Comparison of ENCODE assay signal across 10 cellular contexts in the genomic region with DNA sequence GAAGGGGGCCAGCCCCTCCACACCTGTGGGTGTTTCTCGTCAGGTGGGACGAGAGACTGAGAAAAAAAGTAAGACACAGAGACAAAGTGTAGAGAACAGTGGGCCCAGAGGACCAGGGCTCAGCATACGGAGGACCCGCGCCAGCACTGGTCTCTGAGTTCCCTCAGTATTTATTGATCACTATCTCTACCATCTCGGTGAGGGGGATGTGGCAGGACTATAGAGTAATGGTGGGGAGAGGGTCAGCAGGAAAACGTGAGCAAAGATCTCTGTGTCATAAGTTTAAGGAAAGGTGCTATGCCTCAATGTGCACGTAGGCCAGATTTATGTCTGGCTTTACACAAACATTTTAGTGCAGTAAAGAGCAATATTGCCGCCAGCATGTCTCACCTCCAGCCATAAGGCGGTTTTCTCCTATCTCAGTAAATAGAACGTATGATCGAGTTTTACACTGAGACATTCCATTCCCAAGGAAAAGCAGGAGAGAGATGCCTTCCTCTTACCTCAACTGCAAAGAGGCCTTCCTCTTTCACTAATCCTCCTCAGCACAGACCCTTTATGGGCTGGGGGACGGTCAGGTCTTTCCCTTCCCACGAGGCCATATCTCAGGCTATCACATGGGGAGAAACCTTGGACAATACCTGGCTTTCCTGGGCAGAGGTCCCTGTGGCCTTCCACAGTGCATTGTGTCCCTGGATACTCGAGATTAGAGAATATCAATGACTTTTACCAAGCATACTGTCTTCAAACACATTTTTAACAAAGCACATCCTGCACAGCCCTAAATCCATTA. TPM values are rescaled to one million over a fixed set of nuclear protein-coding genes. Genes with fewer than 3 reads are reported as not detected.
DNase-seq lines count a peak whose midpoint lies in the region; ATAC-seq, FAIRE-seq and TF ChIP-seq lines count a peak whose summit lies in the region.
"Not testable (repeated sequence)": the region's sequence is repeated elsewhere in the genome, so short reads cannot be mapped to it uniquely, and the experiment has no call there.
"Had no signal": no experiment of that assay in that cellular context is flagged by ENCODE, and none has a peak within 500 bp of the region (broad histone marks: within the 10 kb centered on the region; RNA-seq: fewer than 3 reads in every experiment).

No MANE protein-coding gene starts in this region.

- peaks cover 21 to 42% (median 34%) of the 10 kb centered on the region in 3 donors for H3K4me1 Mint-ChIP-seq in CD8-positive, alpha-beta memory T cell
- H3K4me1 Mint-ChIP-seq in IgD-negative memory B cell (peaks cover 13 to 24% (median 16%) of the 10 kb centered on the region in 3 donors), naive B cell (peaks cover 19 to 28% (median 24%) of the 10 kb centered on the region in 3 donors)
- H3K4me1 Mint-ChIP-seq in T-helper 1 cell treated with Interleukin-12 subunit alpha and Interleukin-12 subunit beta and Interleukin-4 antibody, amounts not matched to agents 30 μg/mL and 1 μg/mL, for 36 hours (ENCODE audit: low read depth) = peaks cover 20% of the 10 kb centered on the region
- peaks cover 15% of the 10 kb centered on the region for H3K4me1 Mint-ChIP-seq in activated CD8-positive, alpha-beta memory T cell treated with anti-CD3 and anti-CD28 coated beads, Interleukin-2, amount 10 ng/mL, durations not matched to agents 7 days and 5 days
- not testable (repeated sequence) for H3K4me1 Mint-ChIP-seq in astrocyte (ENCODE audit: low read depth, unreplicated experiment)

- in situ Hi-C loops in transverse colon (cut with MboI; ENCODE audit: low pct_ligation_motif_present in 1 of 4, low pct_unique_long_range_greater_than_20kb in 1 of 4, low sequenced_read_pairs in 3 of 4) = not testable (repeated sequence)

- H3K27ac ChIP-seq in CD8-positive, alpha-beta memory T cell (ENCODE audit: low read depth, low read length); astrocyte (ENCODE audit: low read depth, low read length); foreskin keratinocyte: not testable (repeated sequence)
- H3K27ac ChIP-seq in transverse colon = peak overlapping the region; percentile 71 to 99 (median 98)

- not testable (repeated sequence) for H3K36me3 ChIP-seq in CD8-positive, alpha-beta memory T cell (ENCODE audit: insufficient read depth, low read length); astrocyte (ENCODE audit: insufficient read depth, low read length); transverse colon

- H3K27me3 ChIP-seq in CD8-positive, alpha-beta memory T cell (ENCODE audit: insufficient read depth, low read length, poor library complexity, severe bottlenecking); astrocyte (ENCODE audit: insufficient read depth, low read length); foreskin keratinocyte; transverse colon: not testable (repeated sequence)

- TF ChIP-seq POLR2A in transverse colon (IDR thresholded peaks at IDR 0.05) = not testable (repeated sequence)

- not testable (repeated sequence) for TF ChIP-seq CTCF in astrocyte (IDR thresholded peaks at IDR 0.05; ENCODE audit: insufficient read depth, low read depth, low read length); foreskin keratinocyte (conservative IDR thresholded peaks at IDR 0.05); transverse colon (IDR thresholded peaks at IDR 0.05)

- not testable (repeated sequence) for ATAC-seq in activated CD8-positive, alpha-beta memory T cell treated with anti-CD3 and anti-CD28 coated beads, Interleukin-2, amount 10 ng/mL, durations not matched to agents 7 days and 5 days; foreskin keratinocyte; naive B cell (ENCODE audit: low read depth in 2 of 2)

- POLR2A ChIA-PET in CD8-positive, alpha-beta memory T cell (lab: Charles Lee) = not testable (repeated sequence)

- H3K27ac Mint-ChIP-seq in CD8-positive, alpha-beta memory T cell = peak overlapping the region; percentile 20 to 86 (median 56)
- H3K27ac Mint-ChIP-seq in IgD-negative memory B cell = peak overlapping the region; percentile 19 to 83 (median 57)
- H3K27ac Mint-ChIP-seq in T-helper 1 cell treated with Interleukin-12 subunit alpha and Interleukin-12 subunit beta and Interleukin-4 antibody, amounts not matched to agents 30 μg/mL and 1 μg/mL, for 36 hours; activated CD8-positive, alpha-beta memory T cell treated with anti-CD3 and anti-CD28 coated beads, Interleukin-2, amount 10 ng/mL, durations not matched to agents 7 days and 5 days: not testable (repeated sequence)
- peak overlapping the region; percentile 81 for H3K27ac Mint-ChIP-seq in astrocyte (ENCODE audit: unreplicated experiment)
- H3K27ac Mint-ChIP-seq in naive B cell = peak overlapping the region in 4 of 6 donors; percentile 61 to 95 (median 86)

- not testable (repeated sequence) for H2AFZ ChIP-seq in astrocyte (ENCODE audit: low read depth, low read length)

- not testable (repeated sequence) for H3K9me3 Mint-ChIP-seq in CD8-positive, alpha-beta memory T cell; IgD-negative memory B cell; T-helper 1 cell treated with Interleukin-12 subunit alpha and Interleukin-12 subunit beta and Interleukin-4 antibody, amounts not matched to agents 30 μg/mL and 1 μg/mL, for 36 hours; activated CD8-positive, alpha-beta memory T cell treated with anti-CD3 and anti-CD28 coated beads, Interleukin-2, amount 10 ng/mL, durations not matched to agents 7 days and 5 days (ENCODE audit: low read depth); astrocyte (ENCODE audit: unreplicated experiment); naive B cell

- CTCF ChIA-PET in CD8-positive, alpha-beta memory T cell (lab: Charles Lee); activated CD8-positive, alpha-beta memory T cell treated with anti-CD3 and anti-CD28 coated beads, Interleukin-2, amount 10 ng/mL, durations not matched to agents 7 days and 5 days (lab: Charles Lee): not testable (repeated sequence)

- not testable (repeated sequence) for H3K9ac ChIP-seq in astrocyte (ENCODE audit: low read length)

- H3K36me3 Mint-ChIP-seq in CD8-positive, alpha-beta memory T cell = peaks cover 0 to 13% (median 0%) of the 10 kb centered on the region in 3 donors
- not testable (repeated sequence) for H3K36me3 Mint-ChIP-seq in IgD-negative memory B cell; T-helper 1 cell treated with Interleukin-12 subunit alpha and Interleukin-12 subunit beta and Interleukin-4 antibody, amounts not matched to agents 30 μg/mL and 1 μg/mL, for 36 hours (ENCODE audit: low read depth); activated CD8-positive, alpha-beta memory T cell treated with anti-CD3 and anti-CD28 coated beads, Interleukin-2, amount 10 ng/mL, durations not matched to agents 7 days and 5 days; astrocyte (ENCODE audit: low read depth, unreplicated experiment); naive B cell

- not testable (repeated sequence) for H3K4me2 ChIP-seq in astrocyte (ENCODE audit: low read length)

- H3K4me1 ChIP-seq in CD8-positive, alpha-beta memory T cell (ENCODE audit: insufficient read depth, low read length); astrocyte (ENCODE audit: insufficient read depth, low read length): not testable (repeated sequence)
- H3K4me1 ChIP-seq in foreskin keratinocyte = peaks cover 16% of the 10 kb centered on the region
- peaks cover 6 to 49% (median 35%) of the 10 kb centered on the region in 4 donors for H3K4me1 ChIP-seq in transverse colon

- H3K27me3 Mint-ChIP-seq in CD8-positive, alpha-beta memory T cell; IgD-negative memory B cell; T-helper 1 cell treated with Interleukin-12 subunit alpha and Interleukin-12 subunit beta and Interleukin-4 antibody, amounts not matched to agents 30 μg/mL and 1 μg/mL, for 36 hours (ENCODE audit: low read depth); activated CD8-positive, alpha-beta memory T cell treated with anti-CD3 and anti-CD28 coated beads, Interleukin-2, amount 10 ng/mL, durations not matched to agents 7 days and 5 days; astrocyte (ENCODE audit: low read depth, unreplicated experiment); naive B cell: not testable (repeated sequence)

- H3K79me2 ChIP-seq in astrocyte (ENCODE audit: insufficient read depth, low read length) = peaks cover 26% of the 10 kb centered on the region

- H3K4me3 ChIP-seq in CD8-positive, alpha-beta memory T cell (ENCODE audit: low read length); astrocyte (ENCODE audit: insufficient read depth, low read depth, low read length): not testable (repeated sequence)
- peak overlapping the region in 1 of 4 donors; percentile 1 for H3K4me3 ChIP-seq in transverse colon

- H3K4me3 Mint-ChIP-seq in CD8-positive, alpha-beta memory T cell = peak overlapping the region; percentile 32 to 88 (median 64)
- H3K4me3 Mint-ChIP-seq in IgD-negative memory B cell = peak overlapping the region; percentile 42 to 92 (median 70)
- peak overlapping the region; percentile 37 for H3K4me3 Mint-ChIP-seq in T-helper 1 cell treated with Interleukin-12 subunit alpha and Interleukin-12 subunit beta and Interleukin-4 antibody, amounts not matched to agents 30 μg/mL and 1 μg/mL, for 36 hours
- H3K4me3 Mint-ChIP-seq in activated CD8-positive, alpha-beta memory T cell treated with anti-CD3 and anti-CD28 coated beads, Interleukin-2, amount 10 ng/mL, durations not matched to agents 7 days and 5 days = peak overlapping the region; percentile 1
- peak overlapping the region; percentile 73 for H3K4me3 Mint-ChIP-seq in astrocyte (ENCODE audit: unreplicated experiment)
- peak overlapping the region in 6 of 8 donors; percentile 44 to 96 (median 79) for H3K4me3 Mint-ChIP-seq in naive B cell

- not testable (repeated sequence) for FAIRE-seq in astrocyte (lab: Jason Lieb, UNC)

- DNase-seq in CD8-positive, alpha-beta memory T cell; activated CD8-positive, alpha-beta memory T cell treated with anti-CD3 and anti-CD28 coated beads, Interleukin-2, amount 10 ng/mL, durations not matched to agents 7 days and 5 days; astrocyte (ENCODE audit: low read depth); naive B cell; transverse colon: not testable (repeated sequence)
- DNase-seq in foreskin keratinocyte = peak; percentile 17 to 25

- not testable (repeated sequence) for H4K20me1 ChIP-seq in astrocyte (ENCODE audit: insufficient read depth, low read length)

- WGBS in transverse colon (ENCODE audit: low coverage in 1 of 2), 2 donors = 55 to 58% methylated on average over 12 to 15 of the region's 15 CpGs

- not testable (repeated sequence) for TF ChIP-seq EP300 in transverse colon (IDR thresholded peaks at IDR 0.05; ENCODE audit: low read depth)

- H3K9me3 ChIP-seq in CD8-positive, alpha-beta memory T cell (ENCODE audit: low read length); astrocyte (ENCODE audit: insufficient read depth, low read depth, low read length); transverse colon: not testable (repeated sequence)

- intact Hi-C loops in transverse colon (cut with DNase I; ENCODE audit: low total_unique reads) = loop anchor here (10.0 kb wide), 1 partner anchor 65 kb away; no protein-coding TSS in a partner anchor

RNA-seq across cellular contexts. Expression of a gene that starts 2.3 kb away (rescaled TPM):
- total RNA-seq in CD8-positive, alpha-beta memory T cell = 10 to 100 TPM; 32.0 to 34.2 TPM
- polyA plus RNA-seq in CD8-positive, alpha-beta memory T cell = 24.8 TPM
- polyA plus RNA-seq in IgD-negative memory B cell (20.2 TPM), foreskin keratinocyte (4.1 and 5.2 TPM in 2 replicates), naive B cell (ENCODE audit: low read depth in 6 of 6) (10 to 100 TPM; 26.2 to 31.3 (median 30.8) TPM)
- total RNA-seq in activated CD8-positive, alpha-beta memory T cell treated with anti-CD3 and anti-CD28 coated beads, Interleukin-2, amount 10 ng/mL, durations not matched to agents 7 days and 5 days = 10 to 100 TPM; 26.6 to 28.1 TPM
- total RNA-seq in astrocyte (21.1 and 22.6 TPM in 2 replicates), foreskin keratinocyte (22.9 and 23.4 TPM in 2 replicates), transverse colon (1,000 to 10,000 TPM in 1 of 4 donors, 10 to 100 TPM in 3; 25.3 to 1,446 (median 31.4) TPM)

RNA-seq across cellular contexts. Expression of a gene that starts 44.9 kb away (rescaled TPM):
- total RNA-seq in CD8-positive, alpha-beta memory T cell = 10 to 100 TPM; 67.8 to 70.9 TPM
- polyA plus RNA-seq in CD8-positive, alpha-beta memory T cell = 58.2 TPM
- polyA plus RNA-seq in IgD-negative memory B cell (51.1 TPM), foreskin keratinocyte (39.6 and 49.0 TPM in 2 replicates), naive B cell (ENCODE audit: low read depth in 6 of 6) (10 to 100 TPM; 58.6 to 77.1 (median 67.5) TPM)
- 10 to 100 TPM; 60.3 to 67.1 TPM for total RNA-seq in activated CD8-positive, alpha-beta memory T cell treated with anti-CD3 and anti-CD28 coated beads, Interleukin-2, amount 10 ng/mL, durations not matched to agents 7 days and 5 days
- total RNA-seq in astrocyte (9.5 and 13.1 TPM in 2 replicates), foreskin keratinocyte (46.2 and 50.5 TPM in 2 replicates), transverse colon (100 to 1,000 TPM in 2 of 4 donors, 10 to 100 TPM in 2; 71.1 to 152 (median 92.7) TPM)

RNA-seq across cellular contexts. Expression of a gene that starts 58.8 kb away (rescaled TPM):
- total RNA-seq in CD8-positive, alpha-beta memory T cell = not detected
- not detected for polyA plus RNA-seq in CD8-positive, alpha-beta memory T cell
- polyA plus RNA-seq in IgD-negative memory B cell = not detected
- total RNA-seq in activated CD8-positive, alpha-beta memory T cell treated with anti-CD3 and anti-CD28 coated beads, Interleukin-2, amount 10 ng/mL, durations not matched to agents 7 days and 5 days = not detected
- 16.5 and 22.0 TPM in 2 replicates for total RNA-seq in astrocyte
- total RNA-seq in foreskin keratinocyte = 21.1 and 24.5 TPM in 2 replicates
- polyA plus RNA-seq in foreskin keratinocyte = 20.5 and 21.9 TPM in 2 replicates
- polyA plus RNA-seq in naive B cell (ENCODE audit: low read depth in 6 of 6) = not detected
- 100 to 1,000 TPM in 2 of 4 donors, 10 to 100 TPM in 2; 65.9 to 178 (median 101) TPM for total RNA-seq in transverse colon
- total RNA-seq: activated CD8-positive, alpha-beta memory T cell treated with anti-CD3 and anti-CD28 coated beads for 36 hours; mononuclear cell had no signal

Comparison
In these comparisons a context has a peak if more than half of its experiments do, and no peak if none do; other contexts are left out.
1. H3K4me3 Mint-ChIP-seq: peak in every context shown above with its lines; median percentile 79 in naive B cell; 73 in astrocyte; 70 in IgD-negative memory B cell; 64 in CD8-positive, alpha-beta memory T cell; 37 in T-helper 1 cell treated with Interleukin-12 subunit alpha and Interleukin-12 subunit beta and Interleukin-4 antibody, amounts not matched to agents 30 μg/mL and 1 μg/mL, for 36 hours; 1 in activated CD8-positive, alpha-beta memory T cell treated with anti-CD3 and anti-CD28 coated beads, Interleukin-2, amount 10 ng/mL, durations not matched to agents 7 days and 5 days.
2. RNA of a gene that starts 58.8 kb away (total RNA-seq): 65.9 to 178 TPM in transverse colon, 16.5 to 22.0 TPM in astrocyte and 21.1 to 24.5 TPM in foreskin keratinocyte; not detected in activated CD8-positive, alpha-beta memory T cell treated with anti-CD3 and anti-CD28 coated beads, Interleukin-2, amount 10 ng/mL, durations not matched to agents 7 days and 5 days and not detected in CD8-positive, alpha-beta memory T cell; every median in the first group is over 10 times any median in the second.